ENCODE assay signal across 21 cellular contexts in genomic region chr1:167209044-167209443, GRCh38. TPM values are rescaled to one million over a fixed set of nuclear protein-coding genes. Genes with fewer than 3 reads are reported as not detected.
DNase-seq lines count a peak whose midpoint lies in the region; ATAC-seq, FAIRE-seq and TF ChIP-seq lines count a peak whose summit lies in the region.
"Had no signal": no experiment of that assay in that cellular context is flagged by ENCODE, and none has a peak within 500 bp of the region (broad histone marks: within the 10 kb centered on the region; RNA-seq: fewer than 3 reads in every experiment).

No MANE protein-coding gene starts in this region.

- H3K4me3 Mint-ChIP-seq in activated T-cell treated with anti-CD3 and anti-CD28 coated beads, Interleukin-2, amount 50 U/mL, for 24 hours, result no peak overlapping the region
- H3K4me3 Mint-ChIP-seq in effector memory CD8-positive, alpha-beta T cell, result no peak overlapping the region
- H3K4me3 Mint-ChIP-seq: CD4-positive, alpha-beta T cell; HFFc6 had no signal

- peaks cover 7% of the 10 kb centered on the region for H3K36me3 Mint-ChIP-seq in activated T-cell treated with anti-CD3 and anti-CD28 coated beads, Interleukin-2, amount 50 U/mL, for 24 hours (ENCODE audit: low read depth)
- H3K36me3 Mint-ChIP-seq in effector memory CD8-positive, alpha-beta T cell (ENCODE audit: insufficient read depth), result no peaks in the 10 kb centered on the region

- no peaks in the 10 kb centered on the region for H3K79me2 ChIP-seq in OCI-LY1 (ENCODE audit: insufficient read depth, low read length)
- no peaks in the 10 kb centered on the region for H3K79me2 ChIP-seq in GM12878 (ENCODE audit: control insufficient read depth, insufficient read depth, low read length)

- no peak overlapping the region for H2AFZ ChIP-seq in OCI-LY1 (ENCODE audit: low read length)
- H2AFZ ChIP-seq in GM12878 (ENCODE audit: control insufficient read depth, low read depth, low read length), result no peak overlapping the region

- POLR2A ChIA-PET in GM12878 (lab: Charles Lee), result no interaction called here

- intact Hi-C loops in GM12878 (cut with micrococcal nuclease; ENCODE audit: unreplicated experiment), result no loop called here

- no peak for DNase-seq in activated T-cell treated with anti-CD3 and anti-CD28 coated beads, Interleukin-2, amount 50 U/mL, for 24 hours
- DNase-seq in activated T-cell treated with anti-CD3 and anti-CD28 coated beads, Interleukin-2, amount 50 U/mL, for 48 hours, result no peak
- DNase-seq in GM12865 (ENCODE audit: low read depth) (peak; percentile 18), GM12878 (ENCODE audit: low read depth, low spot score) (no peak), GM20000 (ENCODE audit: low spot score) (no peak), COLO668 (lab: John Stamatoyannopoulos, UW; ENCODE audit: unreplicated experiment) (no peak)
- DNase-seq in effector memory CD8-positive, alpha-beta T cell, result no peak
- DNase-seq: CD4-positive, alpha-beta T cell; DMS153; GF-D8; HFFc6; IMR-90; Karpas-422; NCI-H1092 treated with DMSO at 0.1 percent for 48 hours; NCI-H2081; NK-92 treated with Interleukin-12 subunit alpha and Interleukin-12 subunit beta, amount 100 ng/mL, for 24 hours; SIG-M5 had no signal

- no peak for TF ChIP-seq EP300 in GM12878 (IDR thresholded peaks at IDR 0.05; ENCODE audit: borderline replicate concordance in 1 of 2, control insufficient read depth in 1 of 2, low read depth in 2 of 2, low read length in 2 of 2)

- 4% methylated on average over 1 of the region's 1 CpG for WGBS in GM12878 (ENCODE audit: insufficient coverage, insufficient replicate concordance, low lambda C conversion rate, missing lambda C conversion rate)

- SMC1A ChIA-PET in GM12878 (lab: Charles Lee; ENCODE audit: uncharacterized antibody, unreplicated experiment), result interaction anchor here (0.6 kb wide), 1 partner anchor 52 kb away, joined by 3 read pairs; no protein-coding TSS in a partner anchor

- RAD21 ChIA-PET in GM12878 (lab: Charles Lee; ENCODE audit: unreplicated experiment), result no interaction called here

- H3K4me1 Mint-ChIP-seq in activated T-cell treated with anti-CD3 and anti-CD28 coated beads, Interleukin-2, amount 50 U/mL, for 24 hours (ENCODE audit: low read depth), result peaks cover 27% of the 10 kb centered on the region
- H3K4me1 Mint-ChIP-seq in effector memory CD8-positive, alpha-beta T cell (ENCODE audit: low read depth in 2 of 2), result no peaks in the 10 kb centered on the region

- no peak for TF ChIP-seq POLR2A in GM12878 (IDR thresholded peaks at IDR 0.05; ENCODE audit: low read depth, low read length)

- no peaks in the 10 kb centered on the region for H3K9me2 ChIP-seq in OCI-LY1 (ENCODE audit: low read depth, low read length)

- peak; percentile 44 for FAIRE-seq in GM12878 (lab: Jason Lieb, UNC)
- FAIRE-seq: H54 had no signal

- peak overlapping the region; percentile 91 for H3K27ac Mint-ChIP-seq in activated T-cell treated with anti-CD3 and anti-CD28 coated beads, Interleukin-2, amount 50 U/mL, for 24 hours
- H3K27ac Mint-ChIP-seq in effector memory CD8-positive, alpha-beta T cell, result no peak overlapping the region
- H3K27ac Mint-ChIP-seq: CD4-positive, alpha-beta T cell; HFFc6 had no signal

- in situ Hi-C loops in GM12878 (cut with MboI), result no loop called here

- no TSS peak for BruUV-seq in GM12878 (replicated peaks; lab: Mats Ljungman, UMichigan)

- H3K9me3 Mint-ChIP-seq in activated T-cell treated with anti-CD3 and anti-CD28 coated beads, Interleukin-2, amount 50 U/mL, for 24 hours, result peaks cover 21% of the 10 kb centered on the region
- H3K9me3 Mint-ChIP-seq in effector memory CD8-positive, alpha-beta T cell, result peaks cover 8 to 12% of the 10 kb centered on the region in 2 donors
- H3K9me3 Mint-ChIP-seq: HFFc6 had no signal

- H3K36me3 ChIP-seq in OCI-LY1 (ENCODE audit: insufficient read depth, low read length) (no peaks in the 10 kb centered on the region), GM12878 (ENCODE audit: control insufficient read depth in 2 of 2, insufficient read depth in 2 of 2, low read length in 1 of 2) (no peaks in the 10 kb centered on the region)

- no peak for TF ChIP-seq RAD21 in GM12878 (IDR thresholded peaks at IDR 0.05; ENCODE audit: insufficient read depth, low read depth, low read length)

- H3K4me1 ChIP-seq in OCI-LY1 (ENCODE audit: insufficient read depth, low read length, severe bottlenecking) (peaks cover 20% of the 10 kb centered on the region), GM12878 (ENCODE audit: control insufficient read depth, insufficient read depth, low read length) (no peaks in the 10 kb centered on the region)

- H4K20me1 ChIP-seq in OCI-LY1 (ENCODE audit: insufficient read depth, low read length) (no peaks in the 10 kb centered on the region), GM12878 (ENCODE audit: control insufficient read depth, insufficient read depth) (no peaks in the 10 kb centered on the region)

- H3K27ac ChIP-seq in OCI-LY1 (ENCODE audit: low read depth, low read length, poor library complexity, severe bottlenecking) (peak overlapping the region; percentile 91), GM12878 (ENCODE audit: control insufficient read depth, insufficient read depth) (no peak overlapping the region)
- H3K27ac ChIP-seq: HL-60, RWPE1 had no signal

- H3K9me3 ChIP-seq in OCI-LY1 (ENCODE audit: low read length) (peaks cover 16% of the 10 kb centered on the region), GM12878 (replicated peaks; ENCODE audit: control insufficient read depth, insufficient read depth, low read length) (peaks cover 14% of the 10 kb centered on the region)

- H3K4me3 ChIP-seq in GM12865 (ENCODE audit: low read depth, low read length) (no peak overlapping the region), OCI-LY1 (ENCODE audit: low read depth, low read length, poor library complexity, severe bottlenecking) (no peak overlapping the region), GM12878 (no peak overlapping the region)

- H3K4me2 ChIP-seq in OCI-LY1 (ENCODE audit: low read length) (no peak overlapping the region), GM12878 (ENCODE audit: control insufficient read depth, insufficient read depth) (no peak overlapping the region)

- TF ChIP-seq CTCF in GM12865 (IDR thresholded peaks at IDR 0.05; ENCODE audit: insufficient read depth, low read depth, low read length, missing control alignments), result no peak
- no peak for TF ChIP-seq CTCF in OCI-LY1 (IDR thresholded peaks at IDR 0.05; ENCODE audit: low read length)
- TF ChIP-seq CTCF in GM12878 (IDR thresholded peaks at IDR 0.05 in 2 of 3, conservative IDR thresholded peaks at IDR 0.05 in 1 of 3; ENCODE audit: control insufficient read depth in 2 of 3, extremely low read depth in 1 of 3, insufficient read depth in 1 of 3, low read depth in 3 of 3, low read length in 3 of 3), result no peak
- TF ChIP-seq CTCF in GM20000 (IDR thresholded peaks at IDR 0.05; ENCODE audit: extremely low read depth, missing control alignments), result no peak

- peak; percentile 52 for ATAC-seq in GM12878
- ATAC-seq in effector memory CD8-positive, alpha-beta T cell (replicated peaks), result no peak

- H3K27me3 ChIP-seq in OCI-LY1 (ENCODE audit: insufficient read depth, low read length), result no peaks in the 10 kb centered on the region
- no peaks in the 10 kb centered on the region for H3K27me3 ChIP-seq in GM12878 (replicated peaks in 1 of 2; ENCODE audit: control insufficient read depth in 2 of 2, insufficient read depth in 2 of 2, low read length in 1 of 2)

- peaks cover 4% of the 10 kb centered on the region for H3K27me3 Mint-ChIP-seq in activated T-cell treated with anti-CD3 and anti-CD28 coated beads, Interleukin-2, amount 50 U/mL, for 24 hours
- peaks cover 7 to 22% of the 10 kb centered on the region in 2 donors for H3K27me3 Mint-ChIP-seq in effector memory CD8-positive, alpha-beta T cell
- H3K27me3 Mint-ChIP-seq: CD4-positive, alpha-beta T cell had no signal

- no peak overlapping the region for H3K9ac ChIP-seq in OCI-LY1 (ENCODE audit: low read length)
- H3K9ac ChIP-seq in GM12878 (ENCODE audit: control insufficient read depth, insufficient read depth, low read length), result no peak overlapping the region

- peaks cover 7% of the 10 kb centered on the region; the same call in 1 of the 2 replicates for H3F3A ChIP-seq in OCI-LY1 (ENCODE audit: insufficient read depth, low read length)

- CTCF ChIA-PET in GM12878 (lab: Yijun Ruan, JAX), result no interaction called here

TF ChIP-seq in GM12878, 131 proteins besides CTCF, POLR2A, EP300 and RAD21:
- TF ChIP-seq TCF12 (IDR thresholded peaks at IDR 0.05; ENCODE audit: low read depth, low read length), result no peak
- no peak for TF ChIP-seq BCL11A (IDR thresholded peaks at IDR 0.05; ENCODE audit: low read depth, low read length)
- 0 out of 2 replicates have a peak, but pooled peaks have one; percentile 23 for TF ChIP-seq CBX5 (IDR thresholded peaks at IDR 0.05; ENCODE audit: low read depth)
- no peak for TF ChIP-seq ESRRA (IDR thresholded peaks at IDR 0.05; ENCODE audit: low read length)
- TF ChIP-seq YBX1 (IDR thresholded peaks at IDR 0.05), result no peak
- no peak for TF ChIP-seq NR2C2 (IDR thresholded peaks at IDR 0.05; ENCODE audit: borderline replicate concordance, control insufficient read depth, insufficient read length, low read depth)
- peak; percentile 13; the same call in 1 of the 2 replicates for TF ChIP-seq SPI1 (IDR thresholded peaks at IDR 0.05; ENCODE audit: borderline replicate concordance, insufficient read depth, low read depth, low read length)

RNA-seq across cellular contexts. Expression of gene POU2F1, which starts 11.6 kb away (rescaled TPM):
- total RNA-seq in GM12878 (2013; cell fraction: nucleolus; rRNA removed), result 130 and 140 TPM in 2 replicates
- total RNA-seq in GM12878 (2014; rRNA removed), result 10.1 and 10.2 TPM in 2 replicates
- 15.6 and 15.7 TPM in 2 replicates for total RNA-seq in GM12878 (2014; rRNA removed; fragmentation: Illumina TruSeq; extraction: Trizol)
- 21.1 and 21.7 TPM in 2 replicates for total RNA-seq in GM12878 (2021)
- 3.8 TPM for polyA plus RNA-seq in GM12878 (2011; ENCODE audit: low read depth)
- polyA plus RNA-seq in GM12878 (2011; rRNA removed), result 18.0 and 21.0 TPM in 2 replicates
- 14.8 and 17.0 TPM in 2 replicates for polyA plus RNA-seq in GM12878 (2011; cell fraction: cytosol; rRNA removed)
- polyA plus RNA-seq in GM12878 (2011; cell fraction: nucleus; rRNA removed), result 34.7 and 37.1 TPM in 2 replicates
- polyA plus RNA-seq in GM12878 (2012), result 5.8 and 8.8 TPM in 2 replicates
- polyA plus RNA-seq in GM12878 (2014; fragmentation: Illumina TruSeq; extraction: Trizol), result 8.2 and 9.4 TPM in 2 replicates
- 1 to 10 TPM; 2.5 to 4.6 TPM for polyA plus RNA-seq in GM12878 (2014; fragmentation: Nextera tagmentation; extraction: Ambion mirVana)
- polyA plus RNA-seq in GM12878 (2014; rRNA removed), result 6.9 and 7.2 TPM in 2 replicates
- polyA plus RNA-seq in GM12878 (2016; fragmentation: Nextera tagmentation; extraction: Ambion mirVana), result 10 to 100 TPM; 14.9 to 20.0 TPM
- polyA minus RNA-seq in GM12878 (2011; rRNA and poly(A)+ RNA removed), result 65.6 and 68.2 TPM in 2 replicates
- polyA minus RNA-seq in GM12878 (2011; cell fraction: cytosol; rRNA and poly(A)+ RNA removed), result 7.9 and 8.9 TPM in 2 replicates
- 30.2 and 46.4 TPM in 2 replicates for polyA minus RNA-seq in GM12878 (2011; cell fraction: nucleus; rRNA and poly(A)+ RNA removed)
